In the genomic region with DNA sequence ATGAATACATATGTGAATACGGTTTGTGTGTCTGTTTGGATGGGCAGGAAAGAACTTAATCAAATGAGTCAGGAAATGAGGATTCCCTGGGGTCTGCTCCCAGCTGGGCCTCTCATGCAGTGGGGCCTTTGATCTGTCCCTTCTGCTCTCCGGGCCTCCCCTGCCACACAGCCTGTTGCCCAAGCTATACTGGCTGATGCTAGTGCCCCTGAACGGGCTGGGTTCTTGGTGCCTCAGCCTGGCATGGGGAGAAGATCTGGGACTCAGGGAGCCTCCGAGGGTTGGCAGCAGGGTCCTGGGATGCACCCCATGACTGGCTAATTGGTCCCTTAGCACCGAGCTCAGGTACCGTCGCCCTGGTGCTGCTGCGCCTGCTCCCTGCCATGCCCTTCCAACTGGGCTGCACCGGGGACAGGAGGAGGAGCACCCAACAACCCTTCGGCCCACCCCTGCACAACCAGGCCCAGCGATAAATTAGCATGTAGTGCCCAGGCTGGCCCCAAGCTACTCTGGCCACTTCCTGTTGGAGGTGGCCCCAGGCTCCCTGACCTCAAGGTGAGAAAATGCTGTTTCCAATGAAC, we compare ENCODE assay signal across 19 cellular contexts. TPM values are rescaled to one million over a fixed set of nuclear protein-coding genes. Genes with fewer than 3 reads are reported as not detected.
DNase-seq lines count a peak whose midpoint lies in the region; ATAC-seq and TF ChIP-seq lines count a peak whose summit lies in the region.
"Had no signal": no experiment of that assay in that cellular context is flagged by ENCODE, and none has a peak within 500 bp of the region (broad histone marks: within the 10 kb centered on the region; RNA-seq: fewer than 3 reads in every experiment).

No MANE protein-coding gene starts in this region.

- peak overlapping the region; percentile 70 for H2AK5ac ChIP-seq in neuronal stem cell (ENCODE audit: low read depth, low read length)

- TF ChIP-seq CTCF in CD14-positive monocyte (IDR thresholded peaks at IDR 0.05) (no peak), WTC11 (IDR thresholded peaks at IDR 0.05) (no peak)

- H3K4ac ChIP-seq in neuronal stem cell (ENCODE audit: low read length), result no peak overlapping the region

- H3K36me3 Mint-ChIP-seq in activated CD4-positive, alpha-beta T cell treated with anti-CD3 and anti-CD28 coated beads for 36 hours (ENCODE audit: low read depth), result no peaks in the 10 kb centered on the region
- H3K36me3 Mint-ChIP-seq in CD14-positive monocyte (no peaks in the 10 kb centered on the region), WTC11 (no peaks in the 10 kb centered on the region)

- no peak overlapping the region for H4K91ac ChIP-seq in neuronal stem cell (ENCODE audit: low read depth, low read length, poor library complexity)

- peak overlapping the region; percentile 92 for H3K18ac ChIP-seq in neuronal stem cell (ENCODE audit: low read length)

- H3K27ac Mint-ChIP-seq in activated CD4-positive, alpha-beta T cell treated with anti-CD3 and anti-CD28 coated beads for 36 hours, result no peak overlapping the region
- no peak overlapping the region for H3K27ac Mint-ChIP-seq in CD14-positive monocyte
- no peak overlapping the region for H3K27ac Mint-ChIP-seq in WTC11
- H3K27ac Mint-ChIP-seq: CD4-positive, alpha-beta T cell had no signal

- no peak for ATAC-seq in activated CD4-positive, alpha-beta T cell treated with anti-CD3 and anti-CD28 coated beads for 36 hours
- ATAC-seq in WTC11 (no peak), HG02642 (IDR thresholded peaks at IDR 0.05; ENCODE audit: poor library complexity, unreplicated experiment) (no peak)
- ATAC-seq: HCT116 had no signal

- peak overlapping the region; percentile 45 for H2BK5ac ChIP-seq in neuronal stem cell (ENCODE audit: low read length)

- H3K79me1 ChIP-seq in neuronal stem cell (ENCODE audit: low read depth, low read length), result peaks cover 2% of the 10 kb centered on the region

- no peak overlapping the region for H2BK15ac ChIP-seq in neuronal stem cell (ENCODE audit: low read length)

- H3K27me3 ChIP-seq in neuronal stem cell (ENCODE audit: control insufficient read depth in 3 of 3, insufficient read depth in 3 of 3, low read depth in 1 of 3, low read length in 3 of 3), result no peaks in the 10 kb centered on the region

- H2BK12ac ChIP-seq in neuronal stem cell (ENCODE audit: low read length), result peak overlapping the region; percentile 67

- no peaks in the 10 kb centered on the region for H3K9me3 ChIP-seq in neuronal stem cell (replicated peaks in 1 of 2; ENCODE audit: control insufficient read depth in 2 of 2, insufficient read depth in 1 of 2, low read depth in 1 of 2, low read length in 2 of 2)

- no peak overlapping the region for H3K4me3 Mint-ChIP-seq in activated CD4-positive, alpha-beta T cell treated with anti-CD3 and anti-CD28 coated beads for 36 hours
- no peak overlapping the region for H3K4me3 Mint-ChIP-seq in CD14-positive monocyte
- H3K4me3 Mint-ChIP-seq in WTC11, result no peak overlapping the region
- H3K4me3 Mint-ChIP-seq: CD4-positive, alpha-beta T cell had no signal

- H4K8ac ChIP-seq in neuronal stem cell (ENCODE audit: low read depth, low read length), result no peak overlapping the region

- intact Hi-C loops in activated CD4-positive, alpha-beta T cell treated with anti-CD3 and anti-CD28 coated beads for 36 hours (cut with DNase I, micrococcal nuclease), result no loop called here
- intact Hi-C loops in CD14-positive monocyte (cut with micrococcal nuclease), result no loop called here

- peaks cover 9% of the 10 kb centered on the region for H3K4me1 Mint-ChIP-seq in activated CD4-positive, alpha-beta T cell treated with anti-CD3 and anti-CD28 coated beads for 36 hours
- H3K4me1 Mint-ChIP-seq in CD14-positive monocyte, result peaks cover 7% of the 10 kb centered on the region
- peaks cover 15% of the 10 kb centered on the region for H3K4me1 Mint-ChIP-seq in WTC11

- H3K36me3 ChIP-seq in neuronal stem cell (replicated peaks in 1 of 2; ENCODE audit: control insufficient read depth in 2 of 2, insufficient read depth in 2 of 2, low read length in 2 of 2), result no peaks in the 10 kb centered on the region

- CTCF ChIA-PET in activated CD4-positive, alpha-beta T cell treated with anti-CD3 and anti-CD28 coated beads for 36 hours (lab: Charles Lee), result no interaction called here
- CTCF ChIA-PET in WTC11 (lab: Charles Lee), result interaction anchor here (2.0 kb wide), 1 partner anchor 83 kb away, joined by 11 read pairs; no protein-coding TSS in a partner anchor

- peak overlapping the region; percentile 49 for H3K23ac ChIP-seq in neuronal stem cell (ENCODE audit: low read depth, low read length, poor library complexity)

- no peak overlapping the region for H2AFZ ChIP-seq in neuronal stem cell (ENCODE audit: low read length)
- H2AFZ ChIP-seq: PC-9 had no signal

- H3K14ac ChIP-seq in neuronal stem cell (ENCODE audit: low read length), result peak overlapping the region; percentile 78

- no CpG with 5 or more reads among the region's 11 CpGs for WGBS in neuronal stem cell (ENCODE audit: extremely low coverage in 2 of 2, insufficient read length in 2 of 2, insufficient replicate concordance in 1 of 2), 2 donors

- H3K9me3 Mint-ChIP-seq in activated CD4-positive, alpha-beta T cell treated with anti-CD3 and anti-CD28 coated beads for 36 hours (ENCODE audit: low read depth), result no peaks in the 10 kb centered on the region
- H3K9me3 Mint-ChIP-seq in CD14-positive monocyte (peaks cover 0 to 4% (median 0%) of the 10 kb centered on the region in 7 donors), WTC11 (peaks cover 6% of the 10 kb centered on the region)
- H3K9me3 Mint-ChIP-seq: CD4-positive, alpha-beta T cell had no signal

- H3K9ac ChIP-seq in neuronal stem cell (ENCODE audit: low read depth, low read length, poor library complexity), result no peak overlapping the region

- H2BK120ac ChIP-seq in neuronal stem cell (ENCODE audit: low read depth, low read length), result peak overlapping the region; percentile 38

- H3K4me2 ChIP-seq in neuronal stem cell (ENCODE audit: insufficient read depth, low read length, poor library complexity, severe bottlenecking), result no peak overlapping the region
- H3K4me2 ChIP-seq: PC-9 had no signal

- peaks cover 0 to 6% of the 10 kb centered on the region in 2 donors for H3K4me1 ChIP-seq in neuronal stem cell (ENCODE audit: control insufficient read depth in 2 of 2, insufficient read depth in 1 of 2, low read depth in 1 of 2, low read length in 2 of 2)

- H3K4me3 ChIP-seq in neuronal stem cell (ENCODE audit: low read length in 2 of 2), result no peak overlapping the region
- H3K4me3 ChIP-seq: PC-9 had no signal

- DNase-seq in activated CD4-positive, alpha-beta T cell treated with anti-CD3 and anti-CD28 coated beads for 36 hours, result peak; percentile 2
- DNase-seq in activated CD4-positive, alpha-beta T cell treated with anti-CD3 and anti-CD28 coated beads, Interleukin-2, amount 50 U/mL, for 4 hours, result no peak
- peak; percentile 38 for DNase-seq in CD14-positive monocyte (ENCODE audit: low spot score)
- DNase-seq in WTC11 (ENCODE audit: low spot score), result peak; percentile 5
- DNase-seq in neuronal stem cell (ENCODE audit: low spot score), result no peak
- DNase-seq in middle frontal gyrus (ENCODE audit: extremely low spot score, low spot score), result no peak
- no peak for DNase-seq in AG20443 (ENCODE audit: low spot score)
- DNase-seq: 8988T, Calu3, DMS79, KBM-7, NCI-H1048, NCI-H1694 treated with DMSO at 0.1 percent for 48 hours, NCI-H446, PC-9 had no signal

- H3K27me3 Mint-ChIP-seq in activated CD4-positive, alpha-beta T cell treated with anti-CD3 and anti-CD28 coated beads for 36 hours, result no peaks in the 10 kb centered on the region
- H3K27me3 Mint-ChIP-seq in CD14-positive monocyte (ENCODE audit: low read depth in 3 of 3) (no peaks in the 10 kb centered on the region), WTC11 (ENCODE audit: low read depth) (no peaks in the 10 kb centered on the region)
- H3K27me3 Mint-ChIP-seq: CD4-positive, alpha-beta T cell had no signal

- POLR2A ChIA-PET in activated CD4-positive, alpha-beta T cell treated with anti-CD3 and anti-CD28 coated beads for 36 hours (lab: Charles Lee), result no interaction called here
- POLR2A ChIA-PET in WTC11 (lab: Charles Lee), result interaction anchor here (0.6 to 0.8 kb wide), 2 partner anchors 19 to 24 kb away, joined by 3 to 4 read pairs; no protein-coding TSS in a partner anchor

- no peak overlapping the region for H3K27ac ChIP-seq in neuronal stem cell (replicated peaks; ENCODE audit: low read length)
- H3K27ac ChIP-seq: HL-60, PC-9 had no signal

TF ChIP-seq in WTC11, 78 proteins besides CTCF, POLR2A, EP300 and RAD21:
- TF ChIP-seq RELA (CRISPR knock-in tag; IDR thresholded peaks at IDR 0.05; ENCODE audit: borderline replicate concordance), result no peak
- TF ChIP-seq SMAD4 (CRISPR knock-in tag; IDR thresholded peaks at IDR 0.05), result no peak
- TF ChIP-seq, protein P1, sequence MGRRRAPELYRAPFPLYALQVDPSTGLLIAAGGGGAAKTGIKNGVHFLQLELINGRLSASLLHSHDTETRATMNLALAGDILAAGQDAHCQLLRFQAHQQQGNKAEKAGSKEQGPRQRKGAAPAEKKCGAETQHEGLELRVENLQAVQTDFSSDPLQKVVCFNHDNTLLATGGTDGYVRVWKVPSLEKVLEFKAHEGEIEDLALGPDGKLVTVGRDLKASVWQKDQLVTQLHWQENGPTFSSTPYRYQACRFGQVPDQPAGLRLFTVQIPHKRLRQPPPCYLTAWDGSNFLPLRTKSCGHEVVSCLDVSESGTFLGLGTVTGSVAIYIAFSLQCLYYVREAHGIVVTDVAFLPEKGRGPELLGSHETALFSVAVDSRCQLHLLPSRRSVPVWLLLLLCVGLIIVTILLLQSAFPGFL (CRISPR knock-in tag; IDR thresholded peaks at IDR 0.05; ENCODE audit: borderline replicate concordance), result no peak

RNA-seq across cellular contexts. Expression of a gene that starts 59.9 kb away (rescaled TPM):
- total RNA-seq in activated CD4-positive, alpha-beta T cell treated with anti-CD3 and anti-CD28 coated beads for 36 hours, result 10 to 100 TPM; 60.9 to 70.7 TPM
- polyA plus RNA-seq in CD14-positive monocyte, result 1 to 10 TPM; 2.0 to 3.9 TPM
- 31.4 to 55.1 TPM (median 33.1 TPM) in 3 replicates for total RNA-seq in WTC11 (2021)
- 1.4 TPM for polyA plus RNA-seq in neuronal stem cell (2013, experiment 1 of 2)
- polyA plus RNA-seq in neuronal stem cell (2013, experiment 2 of 2), result 1.6 TPM

Comparison
In these comparisons a context has a peak if more than half of its experiments do, and no peak if none do; other contexts are left out.
1. DNase-seq: peak in activated CD4-positive, alpha-beta T cell treated with anti-CD3 and anti-CD28 coated beads for 36 hours (single experiment), CD14-positive monocyte (single experiment) and WTC11 (single experiment); none in activated CD4-positive, alpha-beta T cell treated with anti-CD3 and anti-CD28 coated beads, Interleukin-2, amount 50 U/mL, for 4 hours (0 of 2), neuronal stem cell (single experiment), middle frontal gyrus (single experiment) and AG20443 (single experiment).